ENCODE assay signal across 24 cellular contexts in genomic region chr18:74395630-74396251, GRCh38.
DNase-seq lines count a peak whose midpoint lies in the region; ATAC-seq, FAIRE-seq and TF ChIP-seq lines count a peak whose summit lies in the region.
"Had no signal": no experiment of that assay in that cellular context is flagged by ENCODE, and none has a peak within 500 bp of the region (broad histone marks: within the 10 kb centered on the region; RNA-seq: fewer than 3 reads in every experiment).

No MANE protein-coding gene starts in this region.

- 0 out of 2 replicates have a peak overlapping the region, but pooled peaks have one; percentile 39 for H2BK12ac ChIP-seq in H1 (ENCODE audit: low read depth, low read length)

- no peaks in the 10 kb centered on the region for H3K23me2 ChIP-seq in H1 (ENCODE audit: low read depth, low read length)

- no peak overlapping the region for H4K5ac ChIP-seq in H1 (ENCODE audit: insufficient read length, low read depth, low read length)

- POLR2A ChIA-PET in HepG2 (lab: Yijun Ruan, JAX), result no interaction called here
- POLR2A ChIA-PET in H1 (lab: Charles Lee; ENCODE audit: partially characterized antibody), result no interaction called here

- CTCF ChIA-PET in HepG2 (lab: Yijun Ruan, JAX; ENCODE audit: low intra/inter-chr PET ratio, low total read pairs) (no interaction called here), H1 (lab: Charles Lee; ENCODE audit: partially characterized antibody) (no interaction called here)

- H4K8ac ChIP-seq in H1 (ENCODE audit: extremely low read depth, insufficient read depth, low read length), result no peak overlapping the region

- no peak for TF ChIP-seq CTCF in liver (IDR thresholded peaks at IDR 0.05; ENCODE audit: low read depth, low read length, missing input control)
- no peak for TF ChIP-seq CTCF in HepG2 (CRISPR knock-in tag; IDR thresholded peaks at IDR 0.05)
- TF ChIP-seq CTCF in H1 (IDR thresholded peaks at IDR 0.05; ENCODE audit: control extremely low read depth in 1 of 3, insufficient read depth in 1 of 3, low read depth in 1 of 3, low read length in 3 of 3), result no peak
- no peak for TF ChIP-seq CTCF in nephron progenitor cell (IDR thresholded peaks at IDR 0.05)
- TF ChIP-seq CTCF in upper lobe of right lung (IDR thresholded peaks at IDR 0.05), result no peak

- no peak overlapping the region for H3K23ac ChIP-seq in H1 (ENCODE audit: insufficient read length)

- no TSS peak for BruUV-seq in HepG2 (replicated peaks; lab: Mats Ljungman, UMichigan)

- H2BK15ac ChIP-seq in H1 (ENCODE audit: low read length), result no peak overlapping the region

- peak overlapping the region; percentile 81 for H3K27ac Mint-ChIP-seq in nephron progenitor cell
- H3K27ac Mint-ChIP-seq: activated CD4-positive, alpha-beta T cell treated with anti-CD3 and anti-CD28 coated beads for 36 hours; activated naive CD8-positive, alpha-beta T cell treated with anti-CD3 and anti-CD28 coated beads, Interleukin-2, amount 10 ng/mL, durations not matched to agents 7 days and 5 days; activated T-cell treated with anti-CD3 and anti-CD28 coated beads, Interleukin-2, amount 50 U/mL, for 24 hours; memory B cell; progenitor cell of endocrine pancreas; stimulated activated naive CD8-positive, alpha-beta T cell treated with anti-CD3 and anti-CD28 coated beads, Interleukin-15, amount 100 ng/mL, for 72 hours; type B pancreatic cell had no signal

- no peak overlapping the region for H2BK5ac ChIP-seq in H1 (ENCODE audit: low read depth, low read length)

- no peak overlapping the region for H4K91ac ChIP-seq in H1 (replicated peaks; ENCODE audit: insufficient read length, low read length)

- peaks cover 29% of the 10 kb centered on the region for H3K4me1 Mint-ChIP-seq in nephron progenitor cell
- H3K4me1 Mint-ChIP-seq: memory B cell had no signal

- H3K56ac ChIP-seq in H1 (replicated peaks; ENCODE audit: insufficient read length, low read depth, low read length), result no peak overlapping the region

- H3K9me3 Mint-ChIP-seq in nephron progenitor cell, result no peaks in the 10 kb centered on the region
- H3K9me3 Mint-ChIP-seq: activated naive CD8-positive, alpha-beta T cell treated with anti-CD3 and anti-CD28 coated beads, Interleukin-2, amount 10 ng/mL, durations not matched to agents 7 days and 5 days; activated T-cell treated with anti-CD3 and anti-CD28 coated beads, Interleukin-2, amount 50 U/mL, for 24 hours; memory B cell; stimulated activated naive CD8-positive, alpha-beta T cell treated with anti-CD3 and anti-CD28 coated beads, Interleukin-15, amount 100 ng/mL, for 72 hours; type B pancreatic cell had no signal

- H3K36me3 ChIP-seq in liver (ENCODE audit: control insufficient read depth in 4 of 4, insufficient read depth in 3 of 4, low read depth in 1 of 4, low read length in 3 of 4) (no peaks in the 10 kb centered on the region), HepG2 (replicated peaks in 1 of 2; ENCODE audit: control insufficient read depth in 1 of 2, insufficient read depth in 2 of 2, low read length in 2 of 2) (no peaks in the 10 kb centered on the region), H1 (ENCODE audit: control insufficient read depth in 2 of 4, insufficient read depth in 4 of 4, low read length in 3 of 4) (no peaks in the 10 kb centered on the region), upper lobe of right lung (no peaks in the 10 kb centered on the region)
- H3K36me3 ChIP-seq: BE2C had no signal

- no peaks in the 10 kb centered on the region for H3K9me3 ChIP-seq in liver (ENCODE audit: control insufficient read depth in 4 of 4, low read length in 3 of 4)
- H3K9me3 ChIP-seq in HepG2 (ENCODE audit: low read length), result no peaks in the 10 kb centered on the region
- H3K9me3 ChIP-seq in H1 (ENCODE audit: insufficient read depth in 2 of 2, low read depth in 1 of 2, low read length in 1 of 2), result no peaks in the 10 kb centered on the region
- no peaks in the 10 kb centered on the region for H3K9me3 ChIP-seq in upper lobe of right lung
- H3K9me3 ChIP-seq: BE2C had no signal

- H2AFZ ChIP-seq in HepG2 (ENCODE audit: low read length), result no peak overlapping the region
- H2AFZ ChIP-seq in H1 (ENCODE audit: low read length), result no peak overlapping the region; the same call in 1 of the 2 replicates

- H3K14ac ChIP-seq in H1 (ENCODE audit: insufficient read length), result no peak overlapping the region

- H3K4me3 ChIP-seq in liver (ENCODE audit: low read depth in 1 of 3, low read length in 3 of 3) (no peak overlapping the region), HepG2 (replicated peaks in 1 of 3; ENCODE audit: insufficient read depth in 1 of 3, low read depth in 2 of 3, low read length in 3 of 3) (no peak overlapping the region), H1 (ENCODE audit: extremely low read depth in 1 of 4, insufficient read depth in 2 of 4, low read depth in 3 of 4, low read length in 4 of 4) (no peak overlapping the region), upper lobe of right lung (no peak overlapping the region)

- H3K4ac ChIP-seq in H1 (replicated peaks; ENCODE audit: insufficient read length, low read depth, low read length), result no peak overlapping the region

- H3K4me1 ChIP-seq in liver (ENCODE audit: control insufficient read depth in 4 of 4, insufficient read depth in 4 of 4, low read length in 3 of 4) (peaks cover 0 to 9% (median 5%) of the 10 kb centered on the region in 4 donors), HepG2 (ENCODE audit: insufficient read depth, low read length) (no peaks in the 10 kb centered on the region), H1 (replicated peaks in 1 of 4; ENCODE audit: control insufficient read depth in 3 of 4, insufficient read depth in 4 of 4, low read length in 3 of 4) (no peaks in the 10 kb centered on the region; a peak in 1 of 7 replicates), upper lobe of right lung (peaks cover 8% of the 10 kb centered on the region)
- H3K4me1 ChIP-seq: BE2C had no signal

- 67% methylated on average over 10 of the region's 10 CpGs for WGBS in liver
- 70% methylated on average over 10 of the region's 10 CpGs for WGBS in HepG2 (ENCODE audit: low lambda C conversion rate)
- 88% methylated on average over 10 of the region's 10 CpGs; no CpG with 5 or more reads in 1 of the 2 experiments for WGBS in H1 (ENCODE audit: extremely low coverage in 1 of 2, insufficient coverage in 1 of 2, insufficient read length in 1 of 2, insufficient replicate concordance in 2 of 2, low coverage in 1 of 2, low lambda C conversion rate in 2 of 2, missing lambda C conversion rate in 1 of 2), 2 experiments

- H3K9ac ChIP-seq in liver (ENCODE audit: low read depth in 1 of 2, low read length in 2 of 2), result no peak overlapping the region
- H3K9ac ChIP-seq in HepG2 (ENCODE audit: insufficient read depth, low read depth, low read length), result no peak overlapping the region
- no peak overlapping the region for H3K9ac ChIP-seq in H1 (replicated peaks in 1 of 4; ENCODE audit: extremely low read depth in 1 of 4, low read depth in 3 of 4, low read length in 3 of 4)

- H4K20me1 ChIP-seq in HepG2 (ENCODE audit: insufficient read depth, low read length) (no peaks in the 10 kb centered on the region), H1 (replicated peaks in 1 of 2; ENCODE audit: control insufficient read depth in 1 of 2, insufficient read depth in 2 of 2, low read length in 2 of 2) (no peaks in the 10 kb centered on the region)

- no peak overlapping the region for H2BK120ac ChIP-seq in H1 (replicated peaks; ENCODE audit: low read depth, low read length)

- no peak overlapping the region for H2AK5ac ChIP-seq in H1 (ENCODE audit: low read depth, low read length)

- H3K27me3 ChIP-seq in liver (ENCODE audit: control insufficient read depth in 4 of 4, insufficient read depth in 4 of 4, low read length in 3 of 4) (no peaks in the 10 kb centered on the region), HepG2 (ENCODE audit: control insufficient read depth in 1 of 2, insufficient read depth in 2 of 2, low read length in 2 of 2) (peaks cover 1 to 54% of the 10 kb centered on the region in 2 experiments), H1 (replicated peaks in 1 of 4; ENCODE audit: control insufficient read depth in 3 of 4, extremely low read depth in 1 of 4, insufficient read depth in 3 of 4, low read length in 3 of 4) (no peaks in the 10 kb centered on the region), upper lobe of right lung (no peaks in the 10 kb centered on the region)
- H3K27me3 ChIP-seq: BE2C had no signal

- ATAC-seq in HepG2, result no peak
- peak; percentile 73 for ATAC-seq in upper lobe of right lung
- ATAC-seq: activated CD4-positive, alpha-beta T cell treated with anti-CD3 and anti-CD28 coated beads for 36 hours; stimulated activated naive CD8-positive, alpha-beta T cell treated with anti-CD3 and anti-CD28 coated beads, Interleukin-15, amount 100 ng/mL, for 72 hours had no signal

- intact Hi-C loops in HepG2 (cut with micrococcal nuclease; ENCODE audit: unreplicated experiment), result no loop called here
- intact Hi-C loops in upper lobe of right lung (cut with DNase I), result no loop called here

- no peak for TF ChIP-seq RAD21 in liver (IDR thresholded peaks at IDR 0.05)
- TF ChIP-seq RAD21 in HepG2 (CRISPR knock-in tag; IDR thresholded peaks at IDR 0.05), result no peak
- no peak for TF ChIP-seq RAD21 in H1 (IDR thresholded peaks at IDR 0.05 in 1 of 2, conservative IDR thresholded peaks at IDR 0.05 in 1 of 2; ENCODE audit: low read depth in 2 of 2, low read length in 2 of 2)

- H3K27ac ChIP-seq in liver (ENCODE audit: low read depth in 1 of 2, low read length in 2 of 2) (peak overlapping the region in 1 of 2 donors; percentile 14), HepG2 (ENCODE audit: extremely low read length, insufficient read depth, low read length) (no peak overlapping the region), H1 (ENCODE audit: low read depth, low read length) (no peak overlapping the region), upper lobe of right lung (no peak overlapping the region)
- H3K27ac ChIP-seq: HL-60 had no signal

- H2BK20ac ChIP-seq in H1 (ENCODE audit: low read length), result no peak overlapping the region

- H3K18ac ChIP-seq in H1 (ENCODE audit: extremely low read depth, low read length), result no peak overlapping the region

- no peaks in the 10 kb centered on the region for H3K36me3 Mint-ChIP-seq in nephron progenitor cell (ENCODE audit: low read depth)
- H3K36me3 Mint-ChIP-seq: activated naive CD8-positive, alpha-beta T cell treated with anti-CD3 and anti-CD28 coated beads, Interleukin-2, amount 10 ng/mL, durations not matched to agents 7 days and 5 days; memory B cell; type B pancreatic cell had no signal

- no peak for TF ChIP-seq POLR2A in HepG2 (IDR thresholded peaks at IDR 0.05; ENCODE audit: insufficient read depth in 1 of 2, low read depth in 2 of 2, low read length in 2 of 2)
- no peak for TF ChIP-seq POLR2A in H1 (IDR thresholded peaks at IDR 0.05; ENCODE audit: control extremely low read depth in 1 of 2, low read depth in 2 of 2, low read length in 2 of 2)

- no peaks in the 10 kb centered on the region for H3K79me1 ChIP-seq in H1 (ENCODE audit: low read depth, low read length)

- peaks cover 11% of the 10 kb centered on the region for H3K27me3 Mint-ChIP-seq in nephron progenitor cell (ENCODE audit: low read depth, poor library complexity)
- H3K27me3 Mint-ChIP-seq: stimulated activated naive CD8-positive, alpha-beta T cell treated with anti-CD3 and anti-CD28 coated beads, Interleukin-15, amount 100 ng/mL, for 72 hours had no signal

- in situ Hi-C loops in HepG2 (cut with HindIII; ENCODE audit: extremely low pct_ligation_motif_present, low pct_unique_long_range_greater_than_20kb), result no loop called here

- no peaks in the 10 kb centered on the region for H3K79me2 ChIP-seq in HepG2 (ENCODE audit: insufficient read depth, low read length)
- no peaks in the 10 kb centered on the region for H3K79me2 ChIP-seq in H1 (ENCODE audit: control insufficient read depth in 1 of 2, insufficient read depth in 2 of 2, low read length in 2 of 2)

- H3K4me2 ChIP-seq in HepG2 (ENCODE audit: low read depth, low read length) (no peak overlapping the region), H1 (ENCODE audit: insufficient read depth in 1 of 2, low read depth in 2 of 2, low read length in 2 of 2) (no peak overlapping the region)

- peak overlapping the region; percentile 23 for H3K4me3 Mint-ChIP-seq in nephron progenitor cell
- H3K4me3 Mint-ChIP-seq: activated CD4-positive, alpha-beta T cell treated with anti-CD3 and anti-CD28 coated beads for 36 hours; activated naive CD8-positive, alpha-beta T cell treated with anti-CD3 and anti-CD28 coated beads, Interleukin-2, amount 10 ng/mL, durations not matched to agents 7 days and 5 days; activated T-cell treated with anti-CD3 and anti-CD28 coated beads, Interleukin-2, amount 50 U/mL, for 24 hours; memory B cell; stimulated activated naive CD8-positive, alpha-beta T cell treated with anti-CD3 and anti-CD28 coated beads, Interleukin-15, amount 100 ng/mL, for 72 hours; type B pancreatic cell had no signal

- no peak for FAIRE-seq in HepG2 (lab: Jason Lieb, UNC)
- no peak for FAIRE-seq in H1 (lab: Jason Lieb, UNC)
- FAIRE-seq: endothelial cell of umbilical vein had no signal

- no peak for DNase-seq in HepG2 (ENCODE audit: low spot score)
- no peak for DNase-seq in H1 (ENCODE audit: low read depth in 1 of 2, low spot score in 2 of 2)
- DNase-seq in nephron progenitor cell, result no peak
- DNase-seq in upper lobe of right lung, result peak; percentile 67
- DNase-seq in COR-L47 (lab: John Stamatoyannopoulos, UW), result no peak
- DNase-seq in dedifferentiated amniotic fluid mesenchymal stem cell (ENCODE audit: extremely low spot score), result no peak
- no peak for DNase-seq in CD1c-positive myeloid dendritic cell (ENCODE audit: extremely low spot score)
- DNase-seq: activated CD4-positive, alpha-beta T cell treated with anti-CD3 and anti-CD28 coated beads for 36 hours; activated gamma-delta T cell; activated naive CD8-positive, alpha-beta T cell treated with anti-CD3 and anti-CD28 coated beads, Interleukin-2, amount 10 ng/mL, durations not matched to agents 7 days and 5 days; activated T-cell treated with anti-CD3 and anti-CD28 coated beads, Interleukin-2, amount 50 U/mL, for 24 hours; BE2C; islet precursor cell; Karpas-422; MV-4-11; NCI-H1436 treated with DMSO at 0.1 percent for 48 hours; NCI-H510A; stimulated activated naive CD8-positive, alpha-beta T cell treated with anti-CD3 and anti-CD28 coated beads, Interleukin-15, amount 100 ng/mL, for 72 hours had no signal

- TF ChIP-seq EP300 in HepG2 (IDR thresholded peaks at IDR 0.05; ENCODE audit: low read depth in 2 of 2, low read length in 2 of 2), result no peak
- TF ChIP-seq EP300 in HepG2 (CRISPR knock-in tag; IDR thresholded peaks at IDR 0.05; ENCODE audit: borderline replicate concordance), result no peak
- TF ChIP-seq EP300 in H1 (IDR thresholded peaks at IDR 0.05; ENCODE audit: borderline replicate concordance in 1 of 2, low read depth in 2 of 2, low read length in 2 of 2), result no peak
